In genomic region chr3:16137044-16137443, GRCh38 we compare ENCODE assay signal across 28 cellular contexts. TPM values are rescaled to one million over a fixed set of nuclear protein-coding genes. Genes with fewer than 3 reads are reported as not detected.
DNase-seq lines count a peak whose midpoint lies in the region; ATAC-seq and TF ChIP-seq lines count a peak whose summit lies in the region.
"Had no signal": no experiment of that assay in that cellular context is flagged by ENCODE, and none has a peak within 500 bp of the region (broad histone marks: within the 10 kb centered on the region; RNA-seq: fewer than 3 reads in every experiment).

No MANE protein-coding gene starts in this region.

- H3K9me3 ChIP-seq in HEK293 (ENCODE audit: control insufficient read depth, insufficient read depth, low read depth, low read length), result no peaks in the 10 kb centered on the region
- no peaks in the 10 kb centered on the region for H3K9me3 ChIP-seq in esophagus squamous epithelium
- no peaks in the 10 kb centered on the region for H3K9me3 ChIP-seq in prostate gland
- no peaks in the 10 kb centered on the region for H3K9me3 ChIP-seq in thymus (ENCODE audit: control insufficient read depth)
- no peaks in the 10 kb centered on the region for H3K9me3 ChIP-seq in CD8-positive, alpha-beta memory T cell (ENCODE audit: low read length)
- H3K9me3 ChIP-seq: BE2C had no signal

- intact Hi-C loops in esophagus squamous epithelium (cut with DNase I), result no loop called here
- intact Hi-C loops in prostate gland (cut with DNase I), result no loop called here

- ATAC-seq in GM21423 (IDR thresholded peaks at IDR 0.05; ENCODE audit: unreplicated experiment) (no peak), GM19351 (IDR thresholded peaks at IDR 0.05; ENCODE audit: unreplicated experiment) (no peak)
- ATAC-seq: CD8-positive, alpha-beta T cell; GM12878; left lobe of liver; naive thymus-derived CD4-positive, alpha-beta T cell; stimulated activated memory B cell treated with anti-CD40 and anti-IgM and Interleukin-4, amounts not matched to agents 10 μg/mL and 1 μg/mL and 100 μg/mL, for 72 hours had no signal

- peaks cover 8 to 17% of the 10 kb centered on the region in 2 donors for H3K27me3 Mint-ChIP-seq in CD8-positive, alpha-beta memory T cell
- H3K27me3 Mint-ChIP-seq: brain; stimulated activated memory B cell treated with anti-CD40 and anti-IgM and Interleukin-4, amounts not matched to agents 10 μg/mL and 1 μg/mL and 100 μg/mL, for 72 hours had no signal

- H3K27ac ChIP-seq in HEK293 (ENCODE audit: extremely low read depth, low read depth, low read length) (no peak overlapping the region), esophagus squamous epithelium (peak overlapping the region in 3 of 4 donors; percentile 51 to 74 (median 72)), prostate gland (peak overlapping the region; percentile 8 to 60), thymus (ENCODE audit: low read depth) (peak overlapping the region; percentile 46)
- H3K27ac ChIP-seq in CD8-positive, alpha-beta memory T cell (ENCODE audit: low read depth, low read length), result no peak overlapping the region

- H3K36me3 Mint-ChIP-seq in CD8-positive, alpha-beta memory T cell, result peaks cover 0 to 5% (median 0%) of the 10 kb centered on the region in 3 donors
- H3K36me3 Mint-ChIP-seq: activated naive CD4-positive, alpha-beta T cell treated with anti-CD3 and anti-CD28 coated beads, Interleukin-2, amount 10 ng/mL, durations not matched to agents 7 days and 5 days; CD8-positive, alpha-beta T cell had no signal

- TF ChIP-seq POLR2A in esophagus squamous epithelium (IDR thresholded peaks at IDR 0.05) (no peak), prostate gland (IDR thresholded peaks at IDR 0.05) (no peak)

- no peak overlapping the region for H3K4me3 ChIP-seq in HEK293 (ENCODE audit: low read depth, low read length)
- H3K4me3 ChIP-seq in esophagus squamous epithelium, result no peak overlapping the region
- H3K4me3 ChIP-seq in prostate gland, result no peak overlapping the region
- no peak overlapping the region for H3K4me3 ChIP-seq in thymus (ENCODE audit: low read length)
- no peak overlapping the region for H3K4me3 ChIP-seq in CD8-positive, alpha-beta memory T cell (ENCODE audit: low read length)
- H3K4me3 ChIP-seq: GM12878, Peyer's patch, skin epidermis had no signal

- H3K36me3 ChIP-seq in HEK293 (ENCODE audit: control insufficient read depth in 2 of 2, insufficient read depth in 1 of 2, low read length in 2 of 2) (no peaks in the 10 kb centered on the region), esophagus squamous epithelium (no peaks in the 10 kb centered on the region), prostate gland (no peaks in the 10 kb centered on the region), thymus (ENCODE audit: control insufficient read depth, insufficient read depth) (no peaks in the 10 kb centered on the region)
- no peaks in the 10 kb centered on the region for H3K36me3 ChIP-seq in CD8-positive, alpha-beta memory T cell (ENCODE audit: insufficient read depth, low read length)
- H3K36me3 ChIP-seq: BE2C, Peyer's patch had no signal

- H3K4me1 ChIP-seq in HEK293 (ENCODE audit: control insufficient read depth, insufficient read depth, low read length), result no peaks in the 10 kb centered on the region
- H3K4me1 ChIP-seq in esophagus squamous epithelium, result peaks cover 9 to 31% (median 25%) of the 10 kb centered on the region in 3 donors
- no peaks in the 10 kb centered on the region for H3K4me1 ChIP-seq in prostate gland (replicated peaks)
- H3K4me1 ChIP-seq in thymus (ENCODE audit: control insufficient read depth, insufficient read depth, low read length), result no peaks in the 10 kb centered on the region
- no peaks in the 10 kb centered on the region for H3K4me1 ChIP-seq in CD8-positive, alpha-beta memory T cell (ENCODE audit: insufficient read depth, low read length)
- H3K4me1 ChIP-seq: BE2C had no signal

- H3K27ac Mint-ChIP-seq in CD8-positive, alpha-beta memory T cell, result no peak overlapping the region
- H3K27ac Mint-ChIP-seq: activated CD4-positive, alpha-beta memory T cell treated with anti-CD3 and anti-CD28 coated beads, Interleukin-2, amount 10 ng/mL, durations not matched to agents 7 days and 5 days; activated naive CD4-positive, alpha-beta T cell treated with anti-CD3 and anti-CD28 coated beads, Interleukin-2, amount 10 ng/mL, durations not matched to agents 7 days and 5 days; activated T-helper 1 cell treated with anti-CD3 and anti-CD28 coated beads, Interleukin-12 subunit alpha, Interleukin-12 subunit beta, Interleukin-2, Interleukin-4 antibody, amounts not matched to agents 30 ng/mL and 10 ng/mL and 1 ng/mL, durations not matched to agents 14 hours and 24 hours and 36 hours; CD8-positive, alpha-beta T cell; naive thymus-derived CD4-positive, alpha-beta T cell; stimulated activated memory B cell treated with anti-CD40 and anti-IgM and Interleukin-4, amounts not matched to agents 10 μg/mL and 1 μg/mL and 100 μg/mL, for 72 hours; T-helper 2 cell treated with Interferon-gamma antibody and Interleukin-4, amounts not matched to agents 5 μg/mL and 100 μg/mL, for 36 hours had no signal

- peaks cover 0 to 8% (median 4%) of the 10 kb centered on the region in 5 donors for H3K9me3 Mint-ChIP-seq in CD8-positive, alpha-beta memory T cell
- H3K9me3 Mint-ChIP-seq: activated CD4-positive, alpha-beta memory T cell treated with anti-CD3 and anti-CD28 coated beads, Interleukin-2, amount 10 ng/mL, durations not matched to agents 7 days and 5 days; activated naive CD4-positive, alpha-beta T cell treated with anti-CD3 and anti-CD28 coated beads, Interleukin-2, amount 10 ng/mL, durations not matched to agents 7 days and 5 days; activated T-helper 1 cell treated with anti-CD3 and anti-CD28 coated beads, Interleukin-12 subunit alpha, Interleukin-12 subunit beta, Interleukin-2, Interleukin-4 antibody, amounts not matched to agents 30 ng/mL and 10 ng/mL and 1 ng/mL, durations not matched to agents 14 hours and 24 hours and 36 hours; T-helper 2 cell treated with Interferon-gamma antibody and Interleukin-4, amounts not matched to agents 5 μg/mL and 100 μg/mL, for 36 hours had no signal

- WGBS in esophagus squamous epithelium, 2 donors, result 56 to 71% methylated on average over 1 of the region's 1 CpG
- WGBS in prostate gland, result 47% methylated on average over 1 of the region's 1 CpG
- whole genome bisulfite sequencing in thymus, result 100% methylated on average over 1 of the region's 1 CpG

- H3K4me1 Mint-ChIP-seq in CD8-positive, alpha-beta memory T cell, result no peaks in the 10 kb centered on the region
- H3K4me1 Mint-ChIP-seq: activated CD4-positive, alpha-beta memory T cell treated with anti-CD3 and anti-CD28 coated beads, Interleukin-2, amount 10 ng/mL, durations not matched to agents 7 days and 5 days; activated naive CD4-positive, alpha-beta T cell treated with anti-CD3 and anti-CD28 coated beads, Interleukin-2, amount 10 ng/mL, durations not matched to agents 7 days and 5 days; naive thymus-derived CD4-positive, alpha-beta T cell; stimulated activated memory B cell treated with anti-CD40 and anti-IgM and Interleukin-4, amounts not matched to agents 10 μg/mL and 1 μg/mL and 100 μg/mL, for 72 hours had no signal

- no peaks in the 10 kb centered on the region for H3K27me3 ChIP-seq in esophagus squamous epithelium
- no peaks in the 10 kb centered on the region for H3K27me3 ChIP-seq in prostate gland (replicated peaks; ENCODE audit: insufficient read depth)
- no peaks in the 10 kb centered on the region for H3K27me3 ChIP-seq in thymus (ENCODE audit: control insufficient read depth, insufficient read depth)
- no peaks in the 10 kb centered on the region for H3K27me3 ChIP-seq in CD8-positive, alpha-beta memory T cell (ENCODE audit: insufficient read depth, low read length, poor library complexity, severe bottlenecking)
- H3K27me3 ChIP-seq: BE2C, Peyer's patch had no signal

- CTCF ChIA-PET in HEK293 (lab: Yijun Ruan, JAX), result interaction anchor here (1.7 kb wide), 1 partner anchor 14 kb away, joined by 3 read pairs; no protein-coding TSS in a partner anchor
- CTCF ChIA-PET in CD8-positive, alpha-beta memory T cell (lab: Charles Lee), result no interaction called here

- POLR2A ChIA-PET in HEK293 (lab: Yijun Ruan, JAX), result no interaction called here
- POLR2A ChIA-PET in CD8-positive, alpha-beta memory T cell (lab: Charles Lee), result no interaction called here

- H3K4me3 Mint-ChIP-seq in CD8-positive, alpha-beta memory T cell, result no peak overlapping the region
- H3K4me3 Mint-ChIP-seq: activated CD4-positive, alpha-beta memory T cell treated with anti-CD3 and anti-CD28 coated beads, Interleukin-2, amount 10 ng/mL, durations not matched to agents 7 days and 5 days; activated naive CD4-positive, alpha-beta T cell treated with anti-CD3 and anti-CD28 coated beads, Interleukin-2, amount 10 ng/mL, durations not matched to agents 7 days and 5 days; activated T-helper 1 cell treated with anti-CD3 and anti-CD28 coated beads, Interleukin-12 subunit alpha, Interleukin-12 subunit beta, Interleukin-2, Interleukin-4 antibody, amounts not matched to agents 30 ng/mL and 10 ng/mL and 1 ng/mL, durations not matched to agents 14 hours and 24 hours and 36 hours; CD8-positive, alpha-beta T cell; naive thymus-derived CD4-positive, alpha-beta T cell; stimulated activated memory B cell treated with anti-CD40 and anti-IgM and Interleukin-4, amounts not matched to agents 10 μg/mL and 1 μg/mL and 100 μg/mL, for 72 hours; T-helper 2 cell treated with Interferon-gamma antibody and Interleukin-4, amounts not matched to agents 5 μg/mL and 100 μg/mL, for 36 hours had no signal

- DNase-seq in esophagus squamous epithelium (lab: John Stamatoyannopoulos, UW) (no peak), prostate gland (ENCODE audit: low spot score) (no peak), kidney tubule cell (ENCODE audit: low spot score) (no peak)
- no peak for DNase-seq in CD8-positive, alpha-beta memory T cell
- DNase-seq: activated CD4-positive, alpha-beta memory T cell treated with anti-CD3 and anti-CD28 coated beads, Interleukin-2, amount 10 ng/mL, durations not matched to agents 7 days and 5 days; activated CD8-positive, alpha-beta memory T cell treated with anti-CD3 and anti-CD28 coated beads, Interleukin-2, amount 50 U/mL, for 48 hours; activated naive CD4-positive, alpha-beta T cell treated with anti-CD3 and anti-CD28 coated beads, Interleukin-2, amount 10 ng/mL, durations not matched to agents 7 days and 5 days; BE2C; CD8-positive, alpha-beta T cell; naive thymus-derived CD4-positive, alpha-beta T cell; NCI-H1092 treated with DMSO at 0.1 percent for 48 hours; NCI-H1694 treated with DMSO at 0.1 percent for 48 hours; NCI-H2171; NCI-H82; Peyer's patch; SIG-M5 had no signal

- TF ChIP-seq CTCF in HEK293 (tag by site-specific recombination; IDR thresholded peaks at IDR 0.05), result no peak
- TF ChIP-seq CTCF in esophagus squamous epithelium (IDR thresholded peaks at IDR 0.05), result no peak
- no peak for TF ChIP-seq CTCF in prostate gland (IDR thresholded peaks at IDR 0.05)

TF ChIP-seq in HEK293, 187 proteins besides CTCF, POLR2A, EP300 and RAD21 (continues in another document):
- no peak for TF ChIP-seq ZNF501 (tag by site-specific recombination; IDR thresholded peaks at IDR 0.05)
- no peak for TF ChIP-seq ZNF133 (tag by site-specific recombination; IDR thresholded peaks at IDR 0.05)
- TF ChIP-seq ZNF530 (tag by site-specific recombination; IDR thresholded peaks at IDR 0.05; ENCODE audit: low read depth), result no peak

RNA-seq across cellular contexts. Expression of gene GALNT15, which starts 37.4 kb away (rescaled TPM):
- total RNA-seq in esophagus squamous epithelium, result 100 to 1,000 TPM in 1 of 4 donors, 10 to 100 TPM in 1, 1 to 10 TPM in 2; 4.6 to 117 (median 35.6) TPM
- total RNA-seq in prostate gland, result 1 to 10 TPM; 6.0 to 7.6 TPM
- 41.2 TPM for polyA plus RNA-seq in thymus
- total RNA-seq in CD8-positive, alpha-beta memory T cell, result not detected
- not detected for polyA plus RNA-seq in CD8-positive, alpha-beta memory T cell
- total RNA-seq: activated CD4-positive, alpha-beta memory T cell treated with anti-CD3 and anti-CD28 coated beads, Interleukin-2, amount 10 ng/mL, durations not matched to agents 7 days and 5 days; activated T-helper 1 cell treated with anti-CD3 and anti-CD28 coated beads, Interleukin-12 subunit alpha, Interleukin-12 subunit beta, Interleukin-2, Interleukin-4 antibody, amounts not matched to agents 30 ng/mL and 10 ng/mL and 1 ng/mL, durations not matched to agents 14 hours and 24 hours and 36 hours; CD8-positive, alpha-beta T cell; HT-29 had no signal
- polyA plus RNA-seq: naive thymus-derived CD4-positive, alpha-beta T cell had no signal

Comparison
In these comparisons a context has a peak if more than half of its experiments do, and no peak if none do; other contexts are left out.
1. H3K27ac ChIP-seq: peak in esophagus squamous epithelium (3 of 4), prostate gland (2 of 2) and thymus (single experiment); none in HEK293 (single experiment) and CD8-positive, alpha-beta memory T cell (single experiment).
2. RNA of gene GALNT15, which starts 37.4 kb away (total RNA-seq): 4.6 to 117 TPM in esophagus squamous epithelium and 6.0 to 7.6 TPM in prostate gland; not detected in CD8-positive, alpha-beta memory T cell; every median in the first group is over 4 times any median in the second.